In the genomic region with DNA sequence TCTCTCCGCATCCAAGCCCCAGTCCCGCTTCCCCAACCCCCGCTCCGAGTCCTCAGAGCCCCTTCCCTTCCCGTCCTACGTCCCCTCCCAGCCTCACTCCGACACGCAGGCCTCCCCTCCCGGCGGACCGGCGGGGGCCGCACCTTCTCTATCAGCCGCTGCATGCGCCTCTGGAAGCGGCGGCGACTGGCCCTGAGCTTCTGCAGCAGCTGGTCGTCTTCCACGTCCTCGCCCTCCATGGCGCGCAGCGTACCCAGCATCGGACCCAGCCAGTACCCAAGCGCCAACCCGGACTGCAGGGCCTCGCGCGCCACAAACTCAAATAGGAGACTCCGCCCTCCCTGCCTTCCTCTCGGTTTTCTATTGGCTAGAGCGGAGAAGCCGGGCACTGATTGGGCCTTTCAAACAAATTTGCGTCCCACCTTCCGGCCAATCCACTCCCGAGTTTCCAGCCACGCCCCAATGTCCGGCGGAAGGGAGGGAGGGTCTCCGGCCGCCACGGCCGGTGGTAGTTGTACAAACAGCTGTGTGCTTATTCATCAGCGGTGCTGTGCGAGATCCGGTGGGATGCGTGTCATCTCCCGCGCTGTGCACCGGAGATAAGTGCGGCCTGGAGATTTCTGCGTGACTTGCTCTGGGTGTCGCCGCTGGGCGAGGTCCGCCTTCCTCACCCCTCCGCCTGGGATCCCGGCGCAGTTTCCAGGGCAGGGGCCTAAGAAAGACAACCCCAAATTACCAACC, we compare ENCODE assay signal across 8 cellular contexts. TPM values are rescaled to one million over a fixed set of nuclear protein-coding genes. Genes with fewer than 3 reads are reported as not detected.
A peak's percentile ranks its signal among the peaks of the same experiment; 100 is the strongest.
DNase-seq lines count a peak whose midpoint lies in the region; ATAC-seq and TF ChIP-seq lines count a peak whose summit lies in the region.

TSS of gene HJURP (minus strand) at position 295 of the 741 bp plus-strand sequence. CDS start at position 260, 35 bp downstream.

- 0 to 2% methylated on average over 9 to 36 of the region's 60 CpGs for WGBS in gastroesophageal sphincter (ENCODE audit: low coverage in 1 of 2), 2 donors
- under 1% methylated on average over 38 of the region's 60 CpGs for WGBS in suprapubic skin

- no peaks in the 10 kb centered on the region for H3K9me3 Mint-ChIP-seq in HFFc6

- H3K27ac ChIP-seq in gastroesophageal sphincter, result peak within 1 kb of the TSS in 3 of 4 donors; percentile 73 to 79 (median 77)
- no peak within 1 kb of the TSS for H3K27ac ChIP-seq in suprapubic skin

- peak within 1 kb of the TSS; percentile 94 for H3K27ac Mint-ChIP-seq in HFFc6

- peaks cover 40% of the 10 kb centered on the region for H3K4me1 Mint-ChIP-seq in HFFc6 (ENCODE audit: low read depth)

- TF ChIP-seq EP300 in gastroesophageal sphincter (IDR thresholded peaks at IDR 0.05) (no peak), suprapubic skin (IDR thresholded peaks at IDR 0.05) (no peak)

- H3K27me3 ChIP-seq in gastroesophageal sphincter (peaks cover 31% of the 10 kb centered on the region), suprapubic skin (no peaks in the 10 kb centered on the region)

- TF ChIP-seq POLR2A in gastroesophageal sphincter (IDR thresholded peaks at IDR 0.05) (peak; percentile 42 to 53), suprapubic skin (IDR thresholded peaks at IDR 0.05) (peak in 1 of 2 donors; percentile 17)

- in situ Hi-C loops in SK-MEL-5 (cut with HindIII; ENCODE audit: low pct_unique_long_range_greater_than_20kb, low sequenced_read_pairs), result no loop called here

- TF ChIP-seq CTCF in HFFc6 (IDR thresholded peaks at IDR 0.05) (no peak), gastroesophageal sphincter (IDR thresholded peaks at IDR 0.05) (no peak), suprapubic skin (IDR thresholded peaks at IDR 0.05) (no peak)

- H3K4me3 ChIP-seq in gastroesophageal sphincter (peak within 1 kb of the TSS; percentile 58 to 78), suprapubic skin (peak within 1 kb of the TSS; percentile 80)

- ATAC-seq in gastroesophageal sphincter, result peak; percentile 99

- DNase-seq in GM04504 (ENCODE audit: low read depth), result peak; percentile 86
- peak; percentile 94 for DNase-seq in HFFc6
- peak; percentile 93 for DNase-seq in NAMALWA (ENCODE audit: low spot score)
- peak; percentile 96 for DNase-seq in SK-MEL-5 (ENCODE audit: low read depth, low spot score)
- peak; percentile 50 to 79 (median 64) for DNase-seq in activated naive CD4-positive, alpha-beta T cell (lab: John Stamatoyannopoulos, UW)
- DNase-seq in nucleus accumbens (lab: John Stamatoyannopoulos, UW), result peak; percentile 58 to 96 (median 88)
- peak; percentile 95 for DNase-seq in suprapubic skin (ENCODE audit: low spot score in 2 of 2)

- H3K36me3 Mint-ChIP-seq in HFFc6 (ENCODE audit: low read depth), result peaks cover 13% of the 10 kb centered on the region

- H3K4me1 ChIP-seq in gastroesophageal sphincter, result peaks cover 0 to 25% (median 6%) of the 10 kb centered on the region in 3 donors
- peaks cover 12% of the 10 kb centered on the region for H3K4me1 ChIP-seq in suprapubic skin

- peak within 1 kb of the TSS; percentile 95 for H3K4me3 Mint-ChIP-seq in HFFc6

- peaks cover 5% of the 10 kb centered on the region for H3K27me3 Mint-ChIP-seq in HFFc6 (ENCODE audit: insufficient read depth)

- no peaks in the 10 kb centered on the region for H3K9me3 ChIP-seq in gastroesophageal sphincter
- H3K9me3 ChIP-seq in suprapubic skin, result no peaks in the 10 kb centered on the region

- H3K36me3 ChIP-seq in gastroesophageal sphincter (no peaks in the 10 kb centered on the region), suprapubic skin (no peaks in the 10 kb centered on the region)

RNA-seq across cellular contexts. Expression of gene HJURP, which starts in this region (rescaled TPM):
- total RNA-seq in HFFc6 (2021; fragmentation: NEBNext Ultra II Directional; extraction: Animal tissue kit (Norgen Biotek cat#: 25700)), result 10 to 100 TPM; 16.8 to 33.6 (median 32.4) TPM
- total RNA-seq in SK-MEL-5 (2014; rRNA removed; shearing (Covaris generic)), result 21.7 and 25.0 TPM in 2 replicates
- polyA plus RNA-seq in SK-MEL-5 (2015; cell fraction: cytosol; rRNA removed), result 34.7 and 34.8 TPM in 2 replicates
- 206 and 259 TPM in 2 replicates for polyA plus RNA-seq in SK-MEL-5 (2015; cell fraction: nucleus; rRNA removed)
- total RNA-seq in gastroesophageal sphincter (1 to 10 TPM in 2 of 4 donors, under 1 TPM in 1, not detected in 1; 0.15 to 3.1 (median 2.5) TPM), suprapubic skin (1 to 10 TPM; 1.7 to 7.1 (median 3.9) TPM)
